ENCODE assay signal across 9 cellular contexts in the genomic region with DNA sequence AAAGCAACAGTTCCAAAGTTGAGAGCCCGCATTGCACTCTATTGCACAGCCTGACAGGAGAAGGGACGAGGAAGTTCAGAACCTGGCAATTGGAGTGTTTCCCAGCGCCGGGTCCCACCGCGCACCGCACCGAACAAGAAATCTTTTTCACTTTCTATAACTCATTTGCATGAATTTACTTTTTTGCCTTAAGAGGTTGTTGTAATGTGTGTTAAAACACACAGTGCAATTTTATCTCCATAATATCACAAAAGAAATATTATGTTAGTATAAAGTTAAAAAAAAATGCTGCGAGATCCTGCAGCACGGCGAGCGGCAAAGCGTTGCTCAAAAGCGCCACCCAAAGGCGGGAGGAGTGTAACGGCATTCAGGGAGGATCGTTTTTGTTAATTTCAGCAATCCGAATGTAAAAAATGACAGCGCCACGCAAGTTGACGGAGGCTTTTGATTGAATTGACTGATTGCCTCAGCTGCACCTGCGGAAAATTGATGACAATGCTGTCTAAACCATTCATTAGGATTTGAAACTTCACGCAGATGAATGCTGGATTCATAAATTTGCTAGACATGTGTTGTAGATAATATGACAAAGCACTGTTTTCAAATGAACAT.
A peak's percentile ranks its signal among the peaks of the same experiment; 100 is the strongest.
DNase-seq lines count a peak whose midpoint lies in the region; ATAC-seq, FAIRE-seq and TF ChIP-seq lines count a peak whose summit lies in the region.
"Had no signal": no experiment of that assay in that cellular context is flagged by ENCODE, and none has a peak within 500 bp of the region (broad histone marks: within the 10 kb centered on the region; RNA-seq: fewer than 3 reads in every experiment).

No MANE protein-coding gene starts in this region.

- intact Hi-C loops in gastrocnemius medialis (cut with DNase I; ENCODE audit: low total_unique reads): loop anchor here (5.0 kb wide), 1 partner anchor 1374 kb away; no protein-coding TSS in a partner anchor

- H3K4me2 ChIP-seq in A549: peak overlapping the region; percentile 27; the same call in 2 of the 3 replicates

- CTCF ChIA-PET in A549 (lab: Yijun Ruan, JAX) (interaction anchor here (1.2 to 1.9 kb wide), 6 partner anchors 15 to 1372 kb away, joined by 4 to 9 read pairs (median 4); no protein-coding TSS in a partner anchor), HEK293T (lab: Yijun Ruan, JAX) (no interaction called here)
- CTCF ChIA-PET in activated CD8-positive, alpha-beta T cell treated with anti-CD3 and anti-CD28 coated beads, Interleukin-2, amount 10 ng/mL, durations not matched to agents 7 days and 5 days (lab: Charles Lee): no interaction called here

- no peak overlapping the region for H3K4me3 Mint-ChIP-seq in activated CD8-positive, alpha-beta T cell treated with anti-CD3 and anti-CD28 coated beads, Interleukin-2, amount 10 ng/mL, durations not matched to agents 7 days and 5 days
- H3K4me3 Mint-ChIP-seq: activated naive CD4-positive, alpha-beta T cell treated with anti-CD3 and anti-CD28 coated beads, Interleukin-2, amount 50 U/mL, for 24 hours had no signal

- no peaks in the 10 kb centered on the region for H3K36me3 Mint-ChIP-seq in activated CD8-positive, alpha-beta T cell treated with anti-CD3 and anti-CD28 coated beads, Interleukin-2, amount 10 ng/mL, durations not matched to agents 7 days and 5 days (ENCODE audit: low read depth)
- H3K36me3 Mint-ChIP-seq: activated naive CD4-positive, alpha-beta T cell treated with anti-CD3 and anti-CD28 coated beads, Interleukin-2, amount 50 U/mL, for 24 hours had no signal

- TF ChIP-seq POLR2A in A549 (IDR thresholded peaks at IDR 0.05; ENCODE audit: low read length): no peak
- no peak for TF ChIP-seq POLR2A in gastrocnemius medialis (IDR thresholded peaks at IDR 0.05)

- H3K36me3 ChIP-seq in gastrocnemius medialis: no peaks in the 10 kb centered on the region

- no peaks in the 10 kb centered on the region for H3K9me3 Mint-ChIP-seq in activated CD8-positive, alpha-beta T cell treated with anti-CD3 and anti-CD28 coated beads, Interleukin-2, amount 10 ng/mL, durations not matched to agents 7 days and 5 days (ENCODE audit: insufficient read depth)
- H3K9me3 Mint-ChIP-seq: activated naive CD4-positive, alpha-beta T cell treated with anti-CD3 and anti-CD28 coated beads, Interleukin-2, amount 50 U/mL, for 24 hours had no signal

- DNase-seq in A549 (ENCODE audit: low read depth in 1 of 2, low spot score in 1 of 2) (peak; percentile 29 to 47), HEK293T (ENCODE audit: extremely low spot score) (peak; percentile 64), hepatic stellate cell (ENCODE audit: low spot score) (peak; percentile 8), gastrocnemius medialis (no peak)
- peak; percentile 39 for DNase-seq in activated CD8-positive, alpha-beta T cell treated with anti-CD3 and anti-CD28 coated beads, Interleukin-2, amount 10 ng/mL, durations not matched to agents 7 days and 5 days

- in situ Hi-C loops in gastrocnemius medialis (cut with MboI; ENCODE audit: low sequenced_read_pairs in 4 of 4): loop anchor here in 1 of 4 donors (25.0 kb wide), 1 partner anchor 1354 kb away; no protein-coding TSS in a partner anchor

- peak; percentile 81 for FAIRE-seq in A549 (lab: Jason Lieb, UNC)

- peak; percentile 42 for TF ChIP-seq CTCF in A549 (IDR thresholded peaks at IDR 0.05)
- TF ChIP-seq CTCF in gastrocnemius medialis (IDR thresholded peaks at IDR 0.05 in 4 of 5, conservative IDR thresholded peaks at IDR 0.05 in 1 of 5): peak in 3 of 5 experiments; percentile 23 to 51 (median 24)

- TF ChIP-seq RAD21 in A549 (conservative IDR thresholded peaks at IDR 0.05 in 1 of 2, IDR thresholded peaks at IDR 0.05 in 1 of 2): peak; percentile 39 to 62; a peak in 4 of 5 replicates

- H3K4me1 ChIP-seq in A549 (no peaks in the 10 kb centered on the region), gastrocnemius medialis (no peaks in the 10 kb centered on the region)

- H3K27ac ChIP-seq in A549 (no peak overlapping the region), gastrocnemius medialis (no peak overlapping the region)

- 13% methylated on average over 23 of the region's 23 CpGs for WGBS in A549 (ENCODE audit: missing lambda C conversion rate)

- peak in 1 of 2 experiments; percentile 41; a peak in 1 of 6 replicates for ATAC-seq in A549
- ATAC-seq in activated CD8-positive, alpha-beta T cell treated with anti-CD3 and anti-CD28 coated beads, Interleukin-2, amount 10 ng/mL, durations not matched to agents 7 days and 5 days: no peak
- ATAC-seq in gastrocnemius medialis: no peak
- ATAC-seq in GM19395 (IDR thresholded peaks at IDR 0.05; ENCODE audit: unreplicated experiment): no peak
- ATAC-seq in HG03196 (IDR thresholded peaks at IDR 0.05; ENCODE audit: unreplicated experiment): no peak
- ATAC-seq in GM21717 (IDR thresholded peaks at IDR 0.05; ENCODE audit: unreplicated experiment): no peak

- no peak for TF ChIP-seq EP300 in A549 (IDR thresholded peaks at IDR 0.05)

- H3K9me3 ChIP-seq in A549 (no peaks in the 10 kb centered on the region), gastrocnemius medialis (no peaks in the 10 kb centered on the region)

- POLR2A ChIA-PET in A549 (lab: Yijun Ruan, JAX): no interaction called here
- POLR2A ChIA-PET in HEK293T (lab: Yijun Ruan, JAX): no interaction called here
- POLR2A ChIA-PET in activated CD8-positive, alpha-beta T cell treated with anti-CD3 and anti-CD28 coated beads, Interleukin-2, amount 10 ng/mL, durations not matched to agents 7 days and 5 days (lab: Charles Lee): no interaction called here

- H3K4me3 ChIP-seq in A549 (no peak overlapping the region), gastrocnemius medialis (peak overlapping the region in 3 of 4 donors; percentile 2 to 12 (median 10))

- H3K27ac Mint-ChIP-seq in activated CD8-positive, alpha-beta T cell treated with anti-CD3 and anti-CD28 coated beads, Interleukin-2, amount 10 ng/mL, durations not matched to agents 7 days and 5 days: no peak overlapping the region
- H3K27ac Mint-ChIP-seq: activated naive CD4-positive, alpha-beta T cell treated with anti-CD3 and anti-CD28 coated beads, Interleukin-2, amount 50 U/mL, for 24 hours had no signal

- no peaks in the 10 kb centered on the region for H3K4me1 Mint-ChIP-seq in activated CD8-positive, alpha-beta T cell treated with anti-CD3 and anti-CD28 coated beads, Interleukin-2, amount 10 ng/mL, durations not matched to agents 7 days and 5 days (ENCODE audit: low read depth)

- H3K27me3 Mint-ChIP-seq in activated CD8-positive, alpha-beta T cell treated with anti-CD3 and anti-CD28 coated beads, Interleukin-2, amount 10 ng/mL, durations not matched to agents 7 days and 5 days (ENCODE audit: low read depth): peaks cover 16% of the 10 kb centered on the region

- H3K27me3 ChIP-seq in gastrocnemius medialis: peaks cover 10 to 18% (median 18%) of the 10 kb centered on the region in 3 donors

TF ChIP-seq in A549, 52 proteins besides CTCF, POLR2A, EP300 and RAD21:
- TF ChIP-seq, protein P1, sequence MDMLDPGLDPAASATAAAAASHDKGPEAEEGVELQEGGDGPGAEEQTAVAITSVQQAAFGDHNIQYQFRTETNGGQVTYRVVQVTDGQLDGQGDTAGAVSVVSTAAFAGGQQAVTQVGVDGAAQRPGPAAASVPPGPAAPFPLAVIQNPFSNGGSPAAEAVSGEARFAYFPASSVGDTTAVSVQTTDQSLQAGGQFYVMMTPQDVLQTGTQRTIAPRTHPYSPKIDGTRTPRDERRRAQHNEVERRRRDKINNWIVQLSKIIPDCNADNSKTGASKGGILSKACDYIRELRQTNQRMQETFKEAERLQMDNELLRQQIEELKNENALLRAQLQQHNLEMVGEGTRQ (IDR thresholded peaks at IDR 0.05): no peak
- TF ChIP-seq HES2 (IDR thresholded peaks at IDR 0.05) (0 out of 2 replicates have a peak, but pooled peaks have one; percentile 6), HOXB13 (CRISPR knock-in tag; IDR thresholded peaks at IDR 0.05; ENCODE audit: low read depth) (no peak), CBX8 (IDR thresholded peaks at IDR 0.05) (peak; percentile 51; the same call in 1 of the 2 replicates), SMC3 (IDR thresholded peaks at IDR 0.05) (peak; percentile 34; the same call in 2 of the 3 replicates), MAFK (IDR thresholded peaks at IDR 0.05; ENCODE audit: partially characterized antibody) (peak; percentile 31)
TF ChIP-seq in A549: peak in this region for 4.

TF ChIP-seq in HEK293T, 16 proteins besides CTCF, POLR2A, EP300 and RAD21:
- no peak for TF ChIP-seq CTBP1 (IDR thresholded peaks at IDR 0.05; ENCODE audit: borderline replicate concordance)

Comparison
In these comparisons a context has a peak if more than half of its experiments do, and no peak if none do; other contexts are left out.
1. DNase-seq: peak in A549 (2 of 2), HEK293T (single experiment), activated CD8-positive, alpha-beta T cell treated with anti-CD3 and anti-CD28 coated beads, Interleukin-2, amount 10 ng/mL, durations not matched to agents 7 days and 5 days (single experiment) and hepatic stellate cell (single experiment); none in gastrocnemius medialis (0 of 2).